Comparison of ENCODE assay signal across 1 cellular context in genomic region chr3:172213168-172213567, GRCh38.
TF ChIP-seq lines count a peak whose summit lies in the region.

No MANE protein-coding gene starts in this region.

TF ChIP-seq in GM12878, 131 proteins besides CTCF, POLR2A, EP300 and RAD21 (continued from another document):
- no peak for TF ChIP-seq PBX3 (IDR thresholded peaks at IDR 0.05; ENCODE audit: insufficient replicate concordance, low read depth, low read length)
- 0 out of 3 replicates have a peak, but pooled peaks have one; percentile 21 for TF ChIP-seq POU2F2 (IDR thresholded peaks at IDR 0.05; ENCODE audit: borderline replicate concordance, low read depth, low read length)
- TF ChIP-seq CHD2 (IDR thresholded peaks at IDR 0.05; ENCODE audit: borderline replicate concordance, low read depth, low read length) = 0 out of 2 replicates have a peak, but pooled peaks have one; percentile 32
- TF ChIP-seq SUZ12 (IDR thresholded peaks at IDR 0.05; ENCODE audit: unreplicated experiment) = no peak
- TF ChIP-seq ATF2 (IDR thresholded peaks at IDR 0.05; ENCODE audit: low read length) = peak; percentile 79
- no peak for TF ChIP-seq CEBPZ (IDR thresholded peaks at IDR 0.05; ENCODE audit: low read depth, low read length)
- TF ChIP-seq RUNX3 (IDR thresholded peaks at IDR 0.05; ENCODE audit: low read length) = peak; percentile 88
- 0 out of 2 replicates have a peak, but pooled peaks have one; percentile 47 for TF ChIP-seq MTA3 (IDR thresholded peaks at IDR 0.05; ENCODE audit: borderline replicate concordance, low read length)
- no peak for TF ChIP-seq HSF1 (IDR thresholded peaks at IDR 0.05; ENCODE audit: low read depth, low read length)
- peak; percentile 74 to 78 for TF ChIP-seq IKZF2 (IDR thresholded peaks at IDR 0.05)
- TF ChIP-seq RELB (IDR thresholded peaks at IDR 0.05; ENCODE audit: low read depth) = peak; percentile 72; the same call in 1 of the 2 replicates
- TF ChIP-seq MYC (IDR thresholded peaks at IDR 0.05; ENCODE audit: insufficient read depth, insufficient read length, insufficient replicate concordance, low read length, severe bottlenecking) = no peak
- no peak for TF ChIP-seq REST (IDR thresholded peaks at IDR 0.05; ENCODE audit: low read depth, low read length)
- no peak for TF ChIP-seq ZNF622 (IDR thresholded peaks at IDR 0.05)
- no peak for TF ChIP-seq ELK1 (IDR thresholded peaks at IDR 0.05; ENCODE audit: low read depth, low read length)
- TF ChIP-seq PML (IDR thresholded peaks at IDR 0.05; ENCODE audit: low read length) = 0 out of 2 replicates have a peak, but pooled peaks have one; percentile 40
- TF ChIP-seq CBX5 (IDR thresholded peaks at IDR 0.05; ENCODE audit: low read depth) = no peak
- TF ChIP-seq ZNF384 (IDR thresholded peaks at IDR 0.05; ENCODE audit: borderline replicate concordance, low read depth, low read length) = no peak
